ENCODE assay signal across 8 cellular contexts in the genomic region with DNA sequence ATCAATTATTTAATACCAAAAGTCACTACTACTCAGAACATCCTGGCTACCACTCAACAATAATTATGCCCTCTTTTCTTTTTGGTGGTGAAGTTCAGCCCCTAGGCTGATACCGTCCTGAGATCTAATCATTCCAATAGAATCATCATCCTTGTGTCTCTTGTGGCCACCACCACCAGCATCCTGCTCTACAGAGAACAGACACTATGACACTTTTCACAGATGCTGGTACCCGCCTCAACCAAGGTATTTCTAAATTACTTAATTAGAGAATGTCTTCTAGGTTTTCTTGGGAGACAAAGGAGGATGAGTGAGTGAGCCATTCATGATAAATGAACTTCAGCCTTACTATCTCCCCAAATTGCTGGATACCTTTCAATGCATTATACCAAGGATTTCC. TPM values are rescaled to one million over a fixed set of nuclear protein-coding genes. Genes with fewer than 3 reads are reported as not detected.
"Had no signal": no experiment of that assay in that cellular context is flagged by ENCODE, and none has a peak within 500 bp of the region (broad histone marks: within the 10 kb centered on the region; RNA-seq: fewer than 3 reads in every experiment).

No MANE protein-coding gene starts in this region.

- H3K4me3 ChIP-seq: GM12878 had no signal

- DNase-seq: GDM1, GF-D8 had no signal

- FAIRE-seq: G401.6, GM12878, GM12891, GM18507, GM19239 had no signal

RNA-seq across cellular contexts. Expression of a gene that starts 60.0 kb away (rescaled TPM):
- total RNA-seq: G401, GM12878 had no signal
- polyA plus RNA-seq: GM12878 had no signal
